In the genomic region with DNA sequence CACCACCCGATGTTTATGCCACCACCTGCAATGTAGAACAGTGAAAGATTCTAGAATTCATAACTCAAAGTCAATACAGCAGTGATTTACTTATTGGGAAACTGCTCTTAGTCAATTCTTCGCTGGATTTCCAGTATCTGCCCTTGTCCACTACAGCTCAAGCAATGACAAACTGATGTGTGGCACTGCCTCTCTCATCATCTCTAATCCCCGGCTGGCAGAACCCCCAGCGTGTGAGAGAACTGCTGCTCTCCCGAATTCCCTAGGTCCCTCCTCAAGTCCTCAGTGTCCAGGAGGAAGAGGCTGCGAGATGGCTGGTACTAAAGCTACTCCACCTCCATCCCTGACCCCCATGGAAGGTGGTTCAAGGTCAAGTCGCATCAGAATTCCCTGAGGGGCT, we compare ENCODE assay signal across 9 cellular contexts. TPM values are rescaled to one million over a fixed set of nuclear protein-coding genes. Genes with fewer than 3 reads are reported as not detected.
DNase-seq lines count a peak whose midpoint lies in the region; ATAC-seq and TF ChIP-seq lines count a peak whose summit lies in the region.
"Had no signal": no experiment of that assay in that cellular context is flagged by ENCODE, and none has a peak within 500 bp of the region (broad histone marks: within the 10 kb centered on the region; RNA-seq: fewer than 3 reads in every experiment).

No MANE protein-coding gene starts in this region.

- no peaks in the 10 kb centered on the region for H3K9me3 Mint-ChIP-seq in activated CD8-positive, alpha-beta memory T cell treated with anti-CD3 and anti-CD28 coated beads, Interleukin-2, amount 10 ng/mL, durations not matched to agents 7 days and 5 days (ENCODE audit: low read depth)
- H3K9me3 Mint-ChIP-seq in WTC11: no peaks in the 10 kb centered on the region

- H3K4me3 Mint-ChIP-seq in activated CD8-positive, alpha-beta memory T cell treated with anti-CD3 and anti-CD28 coated beads, Interleukin-2, amount 10 ng/mL, durations not matched to agents 7 days and 5 days: peak overlapping the region; percentile 87
- peak overlapping the region; percentile 87 for H3K4me3 Mint-ChIP-seq in WTC11

- H3K4me3 ChIP-seq in hepatocyte: no peak overlapping the region
- H3K4me3 ChIP-seq in stomach smooth muscle (ENCODE audit: low read length in 2 of 2): peak overlapping the region; percentile 18 to 23

- peak overlapping the region; percentile 47 to 91 for H3K9ac ChIP-seq in stomach smooth muscle (ENCODE audit: low read length in 2 of 2)

- H3K27me3 ChIP-seq in hepatocyte: no peaks in the 10 kb centered on the region
- no peaks in the 10 kb centered on the region for H3K27me3 ChIP-seq in stomach smooth muscle (ENCODE audit: control insufficient read depth in 1 of 2, insufficient read depth in 2 of 2, low read length in 2 of 2)

- peaks cover 34% of the 10 kb centered on the region for H3K36me3 Mint-ChIP-seq in activated CD8-positive, alpha-beta memory T cell treated with anti-CD3 and anti-CD28 coated beads, Interleukin-2, amount 10 ng/mL, durations not matched to agents 7 days and 5 days
- H3K36me3 Mint-ChIP-seq in WTC11: peaks cover 20% of the 10 kb centered on the region

- no peak for ATAC-seq in activated CD8-positive, alpha-beta memory T cell treated with anti-CD3 and anti-CD28 coated beads, Interleukin-2, amount 10 ng/mL, durations not matched to agents 7 days and 5 days
- ATAC-seq in WTC11 (no peak), GM19397 (IDR thresholded peaks at IDR 0.05; ENCODE audit: unreplicated experiment) (no peak)

- H3K4me1 Mint-ChIP-seq in activated CD8-positive, alpha-beta memory T cell treated with anti-CD3 and anti-CD28 coated beads, Interleukin-2, amount 10 ng/mL, durations not matched to agents 7 days and 5 days: peaks cover 57% of the 10 kb centered on the region
- H3K4me1 Mint-ChIP-seq in WTC11: peaks cover 20% of the 10 kb centered on the region

- H3K27me3 Mint-ChIP-seq in activated CD8-positive, alpha-beta memory T cell treated with anti-CD3 and anti-CD28 coated beads, Interleukin-2, amount 10 ng/mL, durations not matched to agents 7 days and 5 days: no peaks in the 10 kb centered on the region
- no peaks in the 10 kb centered on the region for H3K27me3 Mint-ChIP-seq in WTC11 (ENCODE audit: low read depth)

- peaks cover 68% of the 10 kb centered on the region for H3K79me2 ChIP-seq in hepatocyte

- no peak overlapping the region for H3K27ac ChIP-seq in hepatocyte
- H3K27ac ChIP-seq in stomach smooth muscle (ENCODE audit: low read length): no peak overlapping the region

- peak overlapping the region; percentile 79 for H3K4me2 ChIP-seq in hepatocyte

- DNase-seq in activated CD8-positive, alpha-beta memory T cell treated with anti-CD3 and anti-CD28 coated beads, Interleukin-2, amount 10 ng/mL, durations not matched to agents 7 days and 5 days: no peak
- no peak for DNase-seq in activated CD8-positive, alpha-beta memory T cell treated with anti-CD3 and anti-CD28 coated beads, Interleukin-2, amount 50 U/mL, for 4 hours
- DNase-seq in WTC11 (ENCODE audit: low spot score) (no peak), hepatocyte (ENCODE audit: low spot score) (no peak), DMS114 treated with DMSO at 0.1 percent for 48 hours (lab: John Stamatoyannopoulos, UW; ENCODE audit: unreplicated experiment) (no peak), NCI-H1694 treated with DMSO at 0.1 percent for 48 hours (lab: John Stamatoyannopoulos, UW) (no peak)
- DNase-seq: activated CD8-positive, alpha-beta memory T cell treated with anti-CD3 and anti-CD28 coated beads for 24 hours had no signal

- CTCF ChIA-PET in activated CD8-positive, alpha-beta memory T cell treated with anti-CD3 and anti-CD28 coated beads, Interleukin-2, amount 10 ng/mL, durations not matched to agents 7 days and 5 days (lab: Charles Lee): interaction anchor here (1.7 to 7.2 kb wide), 3 partner anchors 10 to 164 kb away, joined by 3 to 47 read pairs (median 4); a partner anchor contains a TSS
- CTCF ChIA-PET in WTC11 (lab: Charles Lee): interaction anchor here (1.5 kb wide), 1 partner anchor 25 kb away, joined by 3 read pairs; no protein-coding TSS in a partner anchor

- H3K27ac Mint-ChIP-seq in activated CD8-positive, alpha-beta memory T cell treated with anti-CD3 and anti-CD28 coated beads, Interleukin-2, amount 10 ng/mL, durations not matched to agents 7 days and 5 days: peak overlapping the region; percentile 56
- H3K27ac Mint-ChIP-seq in WTC11: peak overlapping the region; percentile 67

- H3K36me3 ChIP-seq in hepatocyte (replicated peaks; ENCODE audit: insufficient read depth, low read depth) (no peaks in the 10 kb centered on the region), stomach smooth muscle (ENCODE audit: control insufficient read depth in 2 of 2, insufficient read depth in 2 of 2, low read length in 2 of 2) (peaks cover 0 to 5% of the 10 kb centered on the region in 2 donors)

- H3K9me3 ChIP-seq in hepatocyte (ENCODE audit: low read depth) (no peaks in the 10 kb centered on the region), stomach smooth muscle (ENCODE audit: control insufficient read depth in 2 of 2, low read length in 2 of 2) (no peaks in the 10 kb centered on the region)

- H4K20me1 ChIP-seq in hepatocyte (ENCODE audit: insufficient read depth, poor library complexity, severe bottlenecking): peaks cover 53% of the 10 kb centered on the region

- H3K4me1 ChIP-seq in hepatocyte (ENCODE audit: insufficient read depth) (peaks cover 13% of the 10 kb centered on the region), stomach smooth muscle (ENCODE audit: control insufficient read depth, insufficient read depth, low read length) (peaks cover 14% of the 10 kb centered on the region)

- POLR2A ChIA-PET in WTC11 (lab: Charles Lee): no interaction called here

- 75% methylated on average over 7 of the region's 7 CpGs for WGBS in hepatocyte (ENCODE audit: low lambda C conversion rate, missing lambda C conversion rate)

- no peak for TF ChIP-seq CTCF in WTC11 (IDR thresholded peaks at IDR 0.05)
- no peak for TF ChIP-seq CTCF in hepatocyte (IDR thresholded peaks at IDR 0.05; ENCODE audit: poor library complexity)

- no peak overlapping the region for H2AFZ ChIP-seq in hepatocyte

- no peaks in the 10 kb centered on the region for H3K9me2 ChIP-seq in hepatocyte (replicated peaks; ENCODE audit: insufficient read depth)

TF ChIP-seq in WTC11, 78 proteins besides CTCF, POLR2A, EP300 and RAD21 (continues in another document):
- TF ChIP-seq FOXJ3 (CRISPR knock-in tag; IDR thresholded peaks at IDR 0.05; ENCODE audit: borderline replicate concordance) (no peak), ZNF232 (CRISPR knock-in tag; IDR thresholded peaks at IDR 0.05) (no peak), OVOL2 (CRISPR knock-in tag; IDR thresholded peaks at IDR 0.05; ENCODE audit: borderline replicate concordance) (no peak)
- TF ChIP-seq, protein P1, sequence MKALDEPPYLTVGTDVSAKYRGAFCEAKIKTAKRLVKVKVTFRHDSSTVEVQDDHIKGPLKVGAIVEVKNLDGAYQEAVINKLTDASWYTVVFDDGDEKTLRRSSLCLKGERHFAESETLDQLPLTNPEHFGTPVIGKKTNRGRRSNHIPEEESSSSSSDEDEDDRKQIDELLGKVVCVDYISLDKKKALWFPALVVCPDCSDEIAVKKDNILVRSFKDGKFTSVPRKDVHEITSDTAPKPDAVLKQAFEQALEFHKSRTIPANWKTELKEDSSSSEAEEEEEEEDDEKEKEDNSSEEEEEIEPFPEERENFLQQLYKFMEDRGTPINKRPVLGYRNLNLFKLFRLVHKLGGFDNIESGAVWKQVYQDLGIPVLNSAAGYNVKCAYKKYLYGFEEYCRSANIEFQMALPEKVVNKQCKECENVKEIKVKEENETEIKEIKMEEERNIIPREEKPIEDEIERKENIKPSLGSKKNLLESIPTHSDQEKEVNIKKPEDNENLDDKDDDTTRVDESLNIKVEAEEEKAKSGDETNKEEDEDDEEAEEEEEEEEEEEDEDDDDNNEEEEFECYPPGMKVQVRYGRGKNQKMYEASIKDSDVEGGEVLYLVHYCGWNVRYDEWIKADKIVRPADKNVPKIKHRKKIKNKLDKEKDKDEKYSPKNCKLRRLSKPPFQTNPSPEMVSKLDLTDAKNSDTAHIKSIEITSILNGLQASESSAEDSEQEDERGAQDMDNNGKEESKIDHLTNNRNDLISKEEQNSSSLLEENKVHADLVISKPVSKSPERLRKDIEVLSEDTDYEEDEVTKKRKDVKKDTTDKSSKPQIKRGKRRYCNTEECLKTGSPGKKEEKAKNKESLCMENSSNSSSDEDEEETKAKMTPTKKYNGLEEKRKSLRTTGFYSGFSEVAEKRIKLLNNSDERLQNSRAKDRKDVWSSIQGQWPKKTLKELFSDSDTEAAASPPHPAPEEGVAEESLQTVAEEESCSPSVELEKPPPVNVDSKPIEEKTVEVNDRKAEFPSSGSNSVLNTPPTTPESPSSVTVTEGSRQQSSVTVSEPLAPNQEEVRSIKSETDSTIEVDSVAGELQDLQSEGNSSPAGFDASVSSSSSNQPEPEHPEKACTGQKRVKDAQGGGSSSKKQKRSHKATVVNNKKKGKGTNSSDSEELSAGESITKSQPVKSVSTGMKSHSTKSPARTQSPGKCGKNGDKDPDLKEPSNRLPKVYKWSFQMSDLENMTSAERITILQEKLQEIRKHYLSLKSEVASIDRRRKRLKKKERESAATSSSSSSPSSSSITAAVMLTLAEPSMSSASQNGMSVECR (CRISPR knock-in tag; IDR thresholded peaks at IDR 0.05; ENCODE audit: borderline replicate concordance): no peak
- TF ChIP-seq, protein P2, sequence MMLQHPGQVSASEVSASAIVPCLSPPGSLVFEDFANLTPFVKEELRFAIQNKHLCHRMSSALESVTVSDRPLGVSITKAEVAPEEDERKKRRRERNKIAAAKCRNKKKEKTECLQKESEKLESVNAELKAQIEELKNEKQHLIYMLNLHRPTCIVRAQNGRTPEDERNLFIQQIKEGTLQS (CRISPR knock-in tag; conservative IDR thresholded peaks at IDR 0.05): no peak

RNA-seq across cellular contexts. Expression of a gene that starts 1.6 kb away (rescaled TPM):
- 100 to 1,000 TPM; 140 to 151 TPM for total RNA-seq in activated CD8-positive, alpha-beta memory T cell treated with anti-CD3 and anti-CD28 coated beads, Interleukin-2, amount 10 ng/mL, durations not matched to agents 7 days and 5 days
- 144 to 157 TPM (median 148 TPM) in 3 replicates for total RNA-seq in WTC11 (2021)
- total RNA-seq in hepatocyte: 54.2 and 71.9 TPM in 2 replicates
- polyA plus RNA-seq in hepatocyte: 227 and 254 TPM in 2 replicates

RNA-seq across cellular contexts. Expression of a gene that starts 22.3 kb away (rescaled TPM):
- total RNA-seq in activated CD8-positive, alpha-beta memory T cell treated with anti-CD3 and anti-CD28 coated beads, Interleukin-2, amount 10 ng/mL, durations not matched to agents 7 days and 5 days: 1 to 10 TPM; 1.1 to 5.0 TPM
- 1.4 to 1.7 TPM (median 1.6 TPM) in 3 replicates for total RNA-seq in WTC11 (2021)
- 55.2 and 58.7 TPM in 2 replicates for total RNA-seq in hepatocyte
- 81.9 and 82.0 TPM in 2 replicates for polyA plus RNA-seq in hepatocyte

RNA-seq across cellular contexts. Expression of a gene that starts 35.3 kb away (rescaled TPM):
- total RNA-seq in activated CD8-positive, alpha-beta memory T cell treated with anti-CD3 and anti-CD28 coated beads, Interleukin-2, amount 10 ng/mL, durations not matched to agents 7 days and 5 days: 10 to 100 TPM; 23.4 TPM
- total RNA-seq in WTC11 (2021) (15.1 to 20.9 TPM (median 18.6 TPM) in 3 replicates), hepatocyte (23.4 and 31.1 TPM in 2 replicates)
- 36.5 and 36.9 TPM in 2 replicates for polyA plus RNA-seq in hepatocyte

RNA-seq across cellular contexts. Expression of a gene that starts 47.5 kb away (rescaled TPM):
- total RNA-seq in activated CD8-positive, alpha-beta memory T cell treated with anti-CD3 and anti-CD28 coated beads, Interleukin-2, amount 10 ng/mL, durations not matched to agents 7 days and 5 days: 10 to 100 TPM; 24.2 to 28.6 TPM
- total RNA-seq in WTC11 (2021): 32.1 to 37.1 TPM (median 33.2 TPM) in 3 replicates
- total RNA-seq in hepatocyte: 20.7 and 29.4 TPM in 2 replicates
- 21.2 and 21.4 TPM in 2 replicates for polyA plus RNA-seq in hepatocyte
